Comparison of ENCODE assay signal across 16 cellular contexts in genomic region chr5:155040984-155041383, GRCh38. TPM values are rescaled to one million over a fixed set of nuclear protein-coding genes. Genes with fewer than 3 reads are reported as not detected.
DNase-seq lines count a peak whose midpoint lies in the region; ATAC-seq, FAIRE-seq and TF ChIP-seq lines count a peak whose summit lies in the region.
"Had no signal": no experiment of that assay in that cellular context is flagged by ENCODE, and none has a peak within 500 bp of the region (broad histone marks: within the 10 kb centered on the region; RNA-seq: fewer than 3 reads in every experiment).

No MANE protein-coding gene starts in this region.

- CTCF ChIA-PET in A549 (lab: Yijun Ruan, JAX): no interaction called here

- H3K4me1 ChIP-seq in A549: no peaks in the 10 kb centered on the region
- H3K4me1 ChIP-seq: BE2C, HAP-1 had no signal

- H3K9me3 ChIP-seq in A549 (no peaks in the 10 kb centered on the region), SK-N-MC (ENCODE audit: low read depth, low read length) (no peaks in the 10 kb centered on the region)
- H3K9me3 ChIP-seq: BE2C, HAP-1 had no signal

- H3K9ac ChIP-seq in SK-N-MC (ENCODE audit: insufficient read length): no peak overlapping the region

- TF ChIP-seq CTCF in A549 (IDR thresholded peaks at IDR 0.05): no peak
- TF ChIP-seq CTCF in epithelial cell of esophagus (IDR thresholded peaks at IDR 0.05; ENCODE audit: insufficient read depth, low read depth, low read length, missing control alignments): no peak

- DNase-seq in A549 (ENCODE audit: low read depth in 1 of 2, low spot score in 1 of 2): no peak
- DNase-seq in SK-N-MC (ENCODE audit: low read depth, low spot score): no peak
- peak; percentile 18 for DNase-seq in epithelial cell of esophagus (ENCODE audit: low read depth)
- DNase-seq in kidney tubule cell (ENCODE audit: low spot score): peak; percentile 26
- DNase-seq in 8988T: no peak
- DNase-seq in posterior cingulate gyrus: no peak
- DNase-seq: BE2C; CD4-positive, alpha-beta memory T cell; DMS79; GOT3 had no signal

- no peak for TF ChIP-seq EP300 in A549 (IDR thresholded peaks at IDR 0.05)

- WGBS in A549 (ENCODE audit: missing lambda C conversion rate): 28% methylated on average over 1 of the region's 1 CpG

- no peak for FAIRE-seq in A549 (lab: Jason Lieb, UNC)
- FAIRE-seq: G401.6, GM12891, GM19239 had no signal

- TF ChIP-seq POLR2A in A549 (IDR thresholded peaks at IDR 0.05; ENCODE audit: low read length) (no peak), GM18505 (IDR thresholded peaks at IDR 0.05; ENCODE audit: borderline replicate concordance, extremely low read depth, insufficient read depth, insufficient read length) (no peak)

- H3K4me2 ChIP-seq in A549: no peak overlapping the region

- no peak overlapping the region for H3K4me3 ChIP-seq in A549
- H3K4me3 ChIP-seq in SK-N-MC: no peak overlapping the region
- H3K4me3 ChIP-seq in epithelial cell of esophagus (ENCODE audit: low read length): no peak overlapping the region
- H3K4me3 ChIP-seq: HAP-1 had no signal

- H3K27ac ChIP-seq in A549 (no peak overlapping the region), SK-N-MC (peak overlapping the region; percentile 67)
- H3K27ac ChIP-seq: C4-2B had no signal

- intact Hi-C loops in posterior cingulate gyrus (cut with DNase I): no loop called here

- TF ChIP-seq RAD21 in A549 (conservative IDR thresholded peaks at IDR 0.05 in 1 of 2, IDR thresholded peaks at IDR 0.05 in 1 of 2): no peak

- POLR2A ChIA-PET in A549 (lab: Yijun Ruan, JAX): no interaction called here

- no peaks in the 10 kb centered on the region for H3K36me3 ChIP-seq in SK-N-MC (ENCODE audit: insufficient read depth, low read length)
- H3K36me3 ChIP-seq: BE2C, HAP-1 had no signal

- ATAC-seq in A549: no peak
- ATAC-seq in GM18505 (IDR thresholded peaks at IDR 0.05; ENCODE audit: unreplicated experiment): no peak

TF ChIP-seq in A549, 52 proteins besides CTCF, POLR2A, EP300 and RAD21:
- TF ChIP-seq FOSL2 (IDR thresholded peaks at IDR 0.05) (no peak), FOSL2 (CRISPR knock-in tag; IDR thresholded peaks at IDR 0.05) (0 out of 2 replicates have a peak, but pooled peaks have one; percentile 11), HOXA7 (CRISPR knock-in tag; IDR thresholded peaks at IDR 0.05) (no peak)

RNA-seq across cellular contexts. Expression of gene KIF4B, which starts 27.4 kb away (rescaled TPM):
- polyA plus RNA-seq in A549 (2011; rRNA removed) (0.07 and 0.13 TPM in 2 replicates), A549 (2017; fragmentation: RNase III; extraction: RNeasy Plus Mini Kit Qiagen cat#74134 plus additional on column Dnase treatment) (0.05 to 0.11 TPM (median 0.10 TPM) in 3 replicates)
- polyA plus RNA-seq in A549 (2012; cell fraction: cytosol; rRNA removed): not detected in 2 replicates
- 0.01 TPM in 1 of 2 replicates, not detected in the other for polyA plus RNA-seq in A549 (2012; cell fraction: nucleus; rRNA removed)
- polyA minus RNA-seq in A549 (2011; rRNA and poly(A)+ RNA removed): 0.04 and 0.10 TPM in 2 replicates
- polyA plus RNA-seq: CD4-positive, alpha-beta memory T cell had no signal

Comparison
In these comparisons a context has a peak if more than half of its experiments do, and no peak if none do; other contexts are left out.
1. DNase-seq: peak in epithelial cell of esophagus (single experiment) and kidney tubule cell (single experiment); none in A549 (0 of 2), SK-N-MC (single experiment), 8988T (single experiment) and posterior cingulate gyrus (0 of 10).